ENCODE assay signal across 1 cellular context in the genomic region with DNA sequence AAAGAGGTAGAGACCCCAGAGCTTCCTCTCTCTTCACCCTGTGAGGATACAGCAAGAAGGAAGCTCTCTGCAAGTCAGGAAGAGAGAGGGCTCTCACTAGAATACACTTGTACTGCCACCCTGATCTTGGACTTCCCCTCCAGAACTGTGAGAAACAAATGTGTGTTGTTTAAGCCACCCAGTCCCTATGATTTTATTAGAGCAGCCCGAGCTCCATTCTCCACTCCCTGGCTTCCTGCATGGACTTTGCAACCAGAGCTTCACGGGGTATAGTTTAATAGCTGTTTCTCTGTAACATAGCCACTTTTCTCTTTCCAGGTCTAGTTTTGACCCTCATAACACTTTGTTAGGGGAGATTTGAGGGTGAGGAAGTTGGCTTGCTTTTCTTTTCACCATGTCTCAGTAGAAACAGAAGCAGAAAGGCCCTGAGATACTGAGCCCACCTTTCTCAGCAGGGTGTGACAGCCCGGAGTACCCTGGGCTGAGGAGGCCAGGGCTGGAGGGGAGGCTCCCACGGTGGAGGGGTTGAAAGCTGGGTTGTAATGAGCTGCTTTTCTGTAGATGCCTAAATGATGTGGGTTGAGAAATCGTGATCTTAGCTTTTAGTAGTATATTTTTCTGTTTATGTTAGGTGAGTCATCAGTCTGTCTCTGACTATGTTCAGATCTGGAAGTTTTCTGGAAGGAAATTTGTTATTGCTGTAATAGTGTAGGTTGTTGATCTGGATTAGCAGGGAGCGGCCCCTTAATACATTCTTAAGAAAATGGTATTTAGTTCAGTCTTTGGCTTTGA.
A peak's percentile ranks its signal among the peaks of the same experiment; 100 is the strongest.
TF ChIP-seq lines count a peak whose summit lies in the region.

No MANE protein-coding gene starts in this region.

TF ChIP-seq in SK-N-SH, 30 proteins besides CTCF, POLR2A, EP300 and RAD21 (continued from another document):
- peak; percentile 55; the same call in 1 of the 2 replicates for TF ChIP-seq PBX3 (IDR thresholded peaks at IDR 0.05)
- TF ChIP-seq, protein P1, sequence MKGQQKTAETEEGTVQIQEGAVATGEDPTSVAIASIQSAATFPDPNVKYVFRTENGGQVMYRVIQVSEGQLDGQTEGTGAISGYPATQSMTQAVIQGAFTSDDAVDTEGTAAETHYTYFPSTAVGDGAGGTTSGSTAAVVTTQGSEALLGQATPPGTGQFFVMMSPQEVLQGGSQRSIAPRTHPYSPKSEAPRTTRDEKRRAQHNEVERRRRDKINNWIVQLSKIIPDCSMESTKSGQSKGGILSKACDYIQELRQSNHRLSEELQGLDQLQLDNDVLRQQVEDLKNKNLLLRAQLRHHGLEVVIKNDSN (IDR thresholded peaks at IDR 0.05; ENCODE audit: borderline replicate concordance, low read depth): no peak
- TF ChIP-seq, protein P2, sequence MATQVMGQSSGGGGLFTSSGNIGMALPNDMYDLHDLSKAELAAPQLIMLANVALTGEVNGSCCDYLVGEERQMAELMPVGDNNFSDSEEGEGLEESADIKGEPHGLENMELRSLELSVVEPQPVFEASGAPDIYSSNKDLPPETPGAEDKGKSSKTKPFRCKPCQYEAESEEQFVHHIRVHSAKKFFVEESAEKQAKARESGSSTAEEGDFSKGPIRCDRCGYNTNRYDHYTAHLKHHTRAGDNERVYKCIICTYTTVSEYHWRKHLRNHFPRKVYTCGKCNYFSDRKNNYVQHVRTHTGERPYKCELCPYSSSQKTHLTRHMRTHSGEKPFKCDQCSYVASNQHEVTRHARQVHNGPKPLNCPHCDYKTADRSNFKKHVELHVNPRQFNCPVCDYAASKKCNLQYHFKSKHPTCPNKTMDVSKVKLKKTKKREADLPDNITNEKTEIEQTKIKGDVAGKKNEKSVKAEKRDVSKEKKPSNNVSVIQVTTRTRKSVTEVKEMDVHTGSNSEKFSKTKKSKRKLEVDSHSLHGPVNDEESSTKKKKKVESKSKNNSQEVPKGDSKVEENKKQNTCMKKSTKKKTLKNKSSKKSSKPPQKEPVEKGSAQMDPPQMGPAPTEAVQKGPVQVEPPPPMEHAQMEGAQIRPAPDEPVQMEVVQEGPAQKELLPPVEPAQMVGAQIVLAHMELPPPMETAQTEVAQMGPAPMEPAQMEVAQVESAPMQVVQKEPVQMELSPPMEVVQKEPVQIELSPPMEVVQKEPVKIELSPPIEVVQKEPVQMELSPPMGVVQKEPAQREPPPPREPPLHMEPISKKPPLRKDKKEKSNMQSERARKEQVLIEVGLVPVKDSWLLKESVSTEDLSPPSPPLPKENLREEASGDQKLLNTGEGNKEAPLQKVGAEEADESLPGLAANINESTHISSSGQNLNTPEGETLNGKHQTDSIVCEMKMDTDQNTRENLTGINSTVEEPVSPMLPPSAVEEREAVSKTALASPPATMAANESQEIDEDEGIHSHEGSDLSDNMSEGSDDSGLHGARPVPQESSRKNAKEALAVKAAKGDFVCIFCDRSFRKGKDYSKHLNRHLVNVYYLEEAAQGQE (IDR thresholded peaks at IDR 0.05; ENCODE audit: low read depth, low read length): no peak
- TF ChIP-seq, protein P3, sequence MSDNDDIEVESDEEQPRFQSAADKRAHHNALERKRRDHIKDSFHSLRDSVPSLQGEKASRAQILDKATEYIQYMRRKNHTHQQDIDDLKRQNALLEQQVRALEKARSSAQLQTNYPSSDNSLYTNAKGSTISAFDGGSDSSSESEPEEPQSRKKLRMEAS (IDR thresholded peaks at IDR 0.05; ENCODE audit: low read depth): no peak
- no peak for TF ChIP-seq GABPA (IDR thresholded peaks at IDR 0.05; ENCODE audit: low read depth)
- TF ChIP-seq POLR2AphosphoS5 (IDR thresholded peaks at IDR 0.05; ENCODE audit: low read depth, low read length): 0 out of 2 replicates have a peak, but pooled peaks have one; percentile 15
- TF ChIP-seq EZH2phosphoT487 (IDR thresholded peaks at IDR 0.05; ENCODE audit: borderline replicate concordance, low read depth): no peak
- no peak for TF ChIP-seq RCOR1 (IDR thresholded peaks at IDR 0.05; ENCODE audit: low read length)
- no peak for TF ChIP-seq TAF1 (IDR thresholded peaks at IDR 0.05; ENCODE audit: borderline replicate concordance, low read depth, low read length)
- peak; percentile 17; the same call in 1 of the 2 replicates for TF ChIP-seq NFIC (IDR thresholded peaks at IDR 0.05; ENCODE audit: borderline replicate concordance)
- TF ChIP-seq SIN3A (IDR thresholded peaks at IDR 0.05; ENCODE audit: borderline replicate concordance, low read depth, low read length): no peak
- no peak for TF ChIP-seq SMC3 (IDR thresholded peaks at IDR 0.05; ENCODE audit: low read depth, low read length)
- TF ChIP-seq JUND (IDR thresholded peaks at IDR 0.05): peak; percentile 76
- TF ChIP-seq RXRA (IDR thresholded peaks at IDR 0.05; ENCODE audit: borderline replicate concordance, low read depth): no peak
- TF ChIP-seq, protein P4, sequence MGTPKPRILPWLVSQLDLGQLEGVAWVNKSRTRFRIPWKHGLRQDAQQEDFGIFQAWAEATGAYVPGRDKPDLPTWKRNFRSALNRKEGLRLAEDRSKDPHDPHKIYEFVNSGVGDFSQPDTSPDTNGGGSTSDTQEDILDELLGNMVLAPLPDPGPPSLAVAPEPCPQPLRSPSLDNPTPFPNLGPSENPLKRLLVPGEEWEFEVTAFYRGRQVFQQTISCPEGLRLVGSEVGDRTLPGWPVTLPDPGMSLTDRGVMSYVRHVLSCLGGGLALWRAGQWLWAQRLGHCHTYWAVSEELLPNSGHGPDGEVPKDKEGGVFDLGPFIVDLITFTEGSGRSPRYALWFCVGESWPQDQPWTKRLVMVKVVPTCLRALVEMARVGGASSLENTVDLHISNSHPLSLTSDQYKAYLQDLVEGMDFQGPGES (IDR thresholded peaks at IDR 0.05; ENCODE audit: low read depth, low read length): no peak
- no peak for TF ChIP-seq YY1 (IDR thresholded peaks at IDR 0.05; ENCODE audit: low read depth)
- peak; percentile 66 for TF ChIP-seq FOSL2 (IDR thresholded peaks at IDR 0.05; ENCODE audit: borderline replicate concordance, low read depth)
- no peak for TF ChIP-seq GATA2 (CRISPR knock-in tag; IDR thresholded peaks at IDR 0.05)
- TF ChIP-seq FOXJ3 (CRISPR knock-in tag; IDR thresholded peaks at IDR 0.05): no peak
- peak; percentile 73 for TF ChIP-seq TCF12 (IDR thresholded peaks at IDR 0.05)
- no peak for TF ChIP-seq MEF2A (IDR thresholded peaks at IDR 0.05; ENCODE audit: borderline replicate concordance, low read depth)
